Comparison of ENCODE assay signal across 23 cellular contexts in genomic region chr5:77343165-77343564, GRCh38.
"Had no signal": no experiment of that assay in that cellular context is flagged by ENCODE, and none has a peak within 500 bp of the region (broad histone marks: within the 10 kb centered on the region; RNA-seq: fewer than 3 reads in every experiment).

No MANE protein-coding gene starts in this region.

- H3K27ac Mint-ChIP-seq: immature natural killer cell, mesothelial cell of epicardium had no signal

- H3K4me3 Mint-ChIP-seq: immature natural killer cell, mesothelial cell of epicardium, naive B cell had no signal

- H3K9me3 ChIP-seq: esophagus muscularis mucosa, gastroesophageal sphincter, heart left ventricle, lower lobe of right lung, mucosa of descending colon had no signal

- ATAC-seq: foreskin keratinocyte, gastroesophageal sphincter, heart left ventricle, left colon, left lobe of liver, left ventricle myocardium superior, lower lobe of right lung, mucosa of descending colon had no signal

- H3K27ac ChIP-seq: coronary artery, dorsolateral prefrontal cortex, esophagus muscularis mucosa, foreskin keratinocyte, gastroesophageal sphincter, heart left ventricle, hepatocyte, lower lobe of right lung had no signal

- H3K4me1 ChIP-seq: esophagus muscularis mucosa, foreskin keratinocyte, gastroesophageal sphincter, lower lobe of right lung had no signal

- H3K9me3 Mint-ChIP-seq: mesothelial cell of epicardium, naive B cell had no signal

- DNase-seq: dermis blood vessel endothelial cell; dorsolateral prefrontal cortex; effector CD4-positive, alpha-beta T cell; effector memory CD4-positive, alpha-beta T cell; foreskin keratinocyte; heart left ventricle; hypothalamus; immature natural killer cell; islet precursor cell; kidney; kidney glomerular epithelial cell; left colon; left ventricle myocardium superior; lower lobe of right lung; mesenchymal stem cell; mucosa of descending colon; naive B cell had no signal

- H3K4me1 Mint-ChIP-seq: immature natural killer cell, naive B cell had no signal

- H3K36me3 Mint-ChIP-seq: immature natural killer cell, mesothelial cell of epicardium, naive B cell had no signal

- H3K27me3 Mint-ChIP-seq: naive B cell had no signal

- H3K4me3 ChIP-seq: coronary artery, dorsolateral prefrontal cortex, esophagus muscularis mucosa, gastroesophageal sphincter, heart left ventricle, hepatocyte, lower lobe of right lung, mucosa of descending colon had no signal

- H3K27me3 ChIP-seq: dorsolateral prefrontal cortex, esophagus muscularis mucosa, gastroesophageal sphincter, heart left ventricle, hepatocyte had no signal

- H3K36me3 ChIP-seq: esophagus muscularis mucosa, gastroesophageal sphincter, heart left ventricle, lower lobe of right lung had no signal
